In genomic region chr9:84485539-84485938, GRCh38 we compare ENCODE assay signal across 29 cellular contexts.
"Had no signal": no experiment of that assay in that cellular context is flagged by ENCODE, and none has a peak within 500 bp of the region (broad histone marks: within the 10 kb centered on the region; RNA-seq: fewer than 3 reads in every experiment).

No MANE protein-coding gene starts in this region.

- H3K27ac Mint-ChIP-seq: activated CD4-positive, alpha-beta memory T cell treated with anti-CD3 and anti-CD28 coated beads, Interleukin-2, amount 10 ng/mL, durations not matched to agents 7 days and 5 days; activated CD4-positive, alpha-beta T cell treated with anti-CD3 and anti-CD28 coated beads, Interleukin-2, amount 10 ng/mL, durations not matched to agents 7 days and 5 days; activated naive CD8-positive, alpha-beta T cell; activated T-cell treated with anti-CD3 and anti-CD28 coated beads, Interleukin-2, amount 50 U/mL, for 72 hours; dendritic cell treated with granulocyte-macrophage colony-stimulating factor and Interleukin-4, amounts not matched to agents 40 ng/mL and 50 ng/mL, for 4 days; endodermal cell; memory B cell; naive thymus-derived CD4-positive, alpha-beta T cell; progenitor cell of endocrine pancreas; stimulated activated effector memory CD8-positive, alpha-beta T cell treated with anti-CD3 and anti-CD28 coated beads, Interleukin-12 subunit alpha, Interleukin-12 subunit beta, amount 100 ng/mL, for 72 hours; stimulated activated naive CD8-positive, alpha-beta T cell treated with anti-CD3 and anti-CD28 coated beads, Interleukin-15, Interleukin-2, amounts not matched to agents 100 ng/mL and 50 ng/mL, for 24 hours; type B pancreatic cell had no signal

- ATAC-seq: activated T-cell treated with anti-CD3 and anti-CD28 coated beads, Interleukin-2, amount 50 U/mL, for 72 hours; body of pancreas; gastroesophageal sphincter; naive thymus-derived CD4-positive, alpha-beta T cell; sciatic nerve; stimulated activated effector memory CD8-positive, alpha-beta T cell treated with anti-CD3 and anti-CD28 coated beads, Interleukin-12 subunit alpha, Interleukin-12 subunit beta, amount 100 ng/mL, for 72 hours had no signal

- H3K4me3 Mint-ChIP-seq: activated CD4-positive, alpha-beta memory T cell treated with anti-CD3 and anti-CD28 coated beads, Interleukin-2, amount 10 ng/mL, durations not matched to agents 7 days and 5 days; activated CD4-positive, alpha-beta T cell treated with anti-CD3 and anti-CD28 coated beads, Interleukin-2, amount 10 ng/mL, durations not matched to agents 7 days and 5 days; activated naive CD8-positive, alpha-beta T cell; activated T-cell treated with anti-CD3 and anti-CD28 coated beads, Interleukin-2, amount 50 U/mL, for 72 hours; dendritic cell treated with granulocyte-macrophage colony-stimulating factor and Interleukin-4, amounts not matched to agents 40 ng/mL and 50 ng/mL, for 4 days; endodermal cell; immature natural killer cell; memory B cell; naive thymus-derived CD4-positive, alpha-beta T cell; stimulated activated effector memory CD8-positive, alpha-beta T cell treated with anti-CD3 and anti-CD28 coated beads, Interleukin-12 subunit alpha, Interleukin-12 subunit beta, amount 100 ng/mL, for 72 hours; stimulated activated naive CD8-positive, alpha-beta T cell treated with anti-CD3 and anti-CD28 coated beads, Interleukin-15, Interleukin-2, amounts not matched to agents 100 ng/mL and 50 ng/mL, for 24 hours; type B pancreatic cell had no signal

- H3K4me1 Mint-ChIP-seq: activated CD4-positive, alpha-beta memory T cell treated with anti-CD3 and anti-CD28 coated beads, Interleukin-2, amount 10 ng/mL, durations not matched to agents 7 days and 5 days; activated CD4-positive, alpha-beta T cell treated with anti-CD3 and anti-CD28 coated beads, Interleukin-2, amount 10 ng/mL, durations not matched to agents 7 days and 5 days; immature natural killer cell; memory B cell; naive thymus-derived CD4-positive, alpha-beta T cell; stimulated activated effector memory CD8-positive, alpha-beta T cell treated with anti-CD3 and anti-CD28 coated beads, Interleukin-12 subunit alpha, Interleukin-12 subunit beta, amount 100 ng/mL, for 72 hours had no signal

- H3K4me3 ChIP-seq: body of pancreas, gastroesophageal sphincter, ovary, skin epidermis, thoracic aorta, uterus had no signal

- H3K27ac ChIP-seq: body of pancreas, gastroesophageal sphincter, ovary, skin epidermis, thoracic aorta, uterus had no signal

- H3K27me3 Mint-ChIP-seq: activated CD4-positive, alpha-beta memory T cell treated with anti-CD3 and anti-CD28 coated beads, Interleukin-2, amount 10 ng/mL, durations not matched to agents 7 days and 5 days; activated CD4-positive, alpha-beta T cell treated with anti-CD3 and anti-CD28 coated beads, Interleukin-2, amount 10 ng/mL, durations not matched to agents 7 days and 5 days; dendritic cell treated with granulocyte-macrophage colony-stimulating factor and Interleukin-4, amounts not matched to agents 40 ng/mL and 50 ng/mL, for 4 days had no signal

- DNase-seq: activated CD4-positive, alpha-beta memory T cell treated with anti-CD3 and anti-CD28 coated beads, Interleukin-2, amount 10 ng/mL, durations not matched to agents 7 days and 5 days; activated CD4-positive, alpha-beta T cell treated with anti-CD3 and anti-CD28 coated beads, Interleukin-2, amount 10 ng/mL, durations not matched to agents 7 days and 5 days; activated CD4-positive, CD25-positive, alpha-beta regulatory T cell treated with anti-CD3 and anti-CD28 coated beads, Interleukin-2, amount 50 U/mL, for 72 hours; activated naive CD4-positive, alpha-beta T cell; activated T-cell treated with anti-CD3 and anti-CD28 coated beads, Interleukin-2, amount 50 U/mL, for 72 hours; aorta; body of pancreas; caudate nucleus; endodermal cell; hippocampal formation; immature natural killer cell; midbrain; naive thymus-derived CD4-positive, alpha-beta T cell; ovary; stimulated activated CD4-positive, alpha-beta T cell treated with anti-CD3 and anti-CD28 coated beads, Interleukin-12 subunit alpha, Interleukin-12 subunit beta, amount 100 ng/mL, for 4 hours; stimulated activated CD4-positive, alpha-beta T cell treated with anti-CD3 and anti-CD28 coated beads, Interleukin-4, amount 100 ng/mL, for 24 hours; T-helper 2 cell; uterus had no signal

- H3K36me3 Mint-ChIP-seq: activated naive CD8-positive, alpha-beta T cell; immature natural killer cell; memory B cell; naive thymus-derived CD4-positive, alpha-beta T cell; stimulated activated effector memory CD8-positive, alpha-beta T cell treated with anti-CD3 and anti-CD28 coated beads, Interleukin-12 subunit alpha, Interleukin-12 subunit beta, amount 100 ng/mL, for 72 hours; type B pancreatic cell had no signal

- H3K9me3 Mint-ChIP-seq: activated CD4-positive, alpha-beta memory T cell treated with anti-CD3 and anti-CD28 coated beads, Interleukin-2, amount 10 ng/mL, durations not matched to agents 7 days and 5 days; activated CD4-positive, alpha-beta T cell treated with anti-CD3 and anti-CD28 coated beads, Interleukin-2, amount 10 ng/mL, durations not matched to agents 7 days and 5 days; dendritic cell treated with granulocyte-macrophage colony-stimulating factor and Interleukin-4, amounts not matched to agents 40 ng/mL and 50 ng/mL, for 4 days; endodermal cell had no signal
